ENCODE assay signal across 41 cellular contexts in genomic region chr12:52722680-52723079, GRCh38. TPM values are rescaled to one million over a fixed set of nuclear protein-coding genes. Genes with fewer than 3 reads are reported as not detected.
"Had no signal": no experiment of that assay in that cellular context is flagged by ENCODE, and none has a peak within 500 bp of the region (broad histone marks: within the 10 kb centered on the region; RNA-seq: fewer than 3 reads in every experiment).

No MANE protein-coding gene starts in this region.

- H3K9me3 ChIP-seq: adrenal gland, ascending aorta, body of pancreas, breast epithelium had no signal

- H3K4me3 ChIP-seq: adrenal gland, ascending aorta, body of pancreas, breast epithelium, cardiac muscle cell had no signal

- H3K27ac ChIP-seq: adrenal gland, ascending aorta, body of pancreas, brain microvascular endothelial cell, breast epithelium, cardiac muscle cell had no signal

- H3K4me1 Mint-ChIP-seq: activated naive CD4-positive, alpha-beta T cell treated with anti-CD3 and anti-CD28 coated beads, Interleukin-2, amount 10 ng/mL, durations not matched to agents 7 days and 5 days; activated naive CD8-positive, alpha-beta T cell treated with anti-CD3 and anti-CD28 coated beads for 36 hours; activated naive CD8-positive, alpha-beta T cell treated with anti-CD3 and anti-CD28 coated beads, Interleukin-2, amount 10 ng/mL, durations not matched to agents 7 days and 5 days; activated naive CD8-positive, alpha-beta T cell treated with anti-CD3 and anti-CD28 coated beads, Interleukin-2, amount 50 U/mL, for 24 hours; activated T-helper 17 cell treated with anti-CD3 and anti-CD28 coated beads, Interleukin-2, amount 50 U/mL, for 72 hours; brain had no signal

- H3K27ac Mint-ChIP-seq: activated naive CD4-positive, alpha-beta T cell treated with anti-CD3 and anti-CD28 coated beads for 36 hours; activated naive CD4-positive, alpha-beta T cell treated with anti-CD3 and anti-CD28 coated beads, Interleukin-2, amount 10 ng/mL, durations not matched to agents 7 days and 5 days; activated naive CD8-positive, alpha-beta T cell; activated naive CD8-positive, alpha-beta T cell treated with anti-CD3 and anti-CD28 coated beads for 36 hours; activated naive CD8-positive, alpha-beta T cell treated with anti-CD3 and anti-CD28 coated beads, Interleukin-2, amount 50 U/mL, for 24 hours; activated T-cell treated with anti-CD3 and anti-CD28 coated beads, Interleukin-2, amount 50 U/mL, for 24 hours; activated T-cell treated with anti-CD3 and anti-CD28 coated beads, Interleukin-2, amount 50 U/mL, for 72 hours; activated T-helper 1 cell treated with anti-CD3 and anti-CD28 coated beads, Interleukin-12 subunit alpha, Interleukin-12 subunit beta, Interleukin-2, Interleukin-4 antibody, amounts not matched to agents 30 ng/mL and 10 ng/mL and 1 ng/mL, durations not matched to agents 14 hours and 24 hours and 36 hours; activated T-helper 17 cell treated with anti-CD3 and anti-CD28 coated beads, Interleukin-2, amount 50 U/mL, for 72 hours; activated T-helper 2 cell treated with anti-CD3 and anti-CD28 coated beads, Interferon-gamma antibody, Interleukin-2, Interleukin-4, amounts not matched to agents 10 μg/mL and 5 μg/mL and 100 μg/mL, durations not matched to agents 14 hours and 24 hours and 36 hours; brain had no signal

- DNase-seq: activated effector memory CD4-positive, alpha-beta T cell treated with anti-CD3 and anti-CD28 coated beads, Interleukin-2, amount 50 U/mL, for 16 hours; activated effector memory CD4-positive, alpha-beta T cell treated with Interleukin-2 at 50 U/mL for 16 hours; activated gamma-delta T cell; activated gamma-delta T cell treated with Interleukin-2 at 50 U/mL for 16 hours; activated naive CD4-positive, alpha-beta T cell; activated naive CD4-positive, alpha-beta T cell treated with anti-CD3 and anti-CD28 coated beads for 36 hours; activated naive CD4-positive, alpha-beta T cell treated with anti-CD3 and anti-CD28 coated beads, Interleukin-2, amount 50 U/mL, for 16 hours; activated naive CD4-positive, alpha-beta T cell treated with Interleukin-2 at 50 U/mL for 16 hours; activated naive CD8-positive, alpha-beta T cell treated with anti-CD3 and anti-CD28 coated beads for 36 hours; activated naive CD8-positive, alpha-beta T cell treated with anti-CD3 and anti-CD28 coated beads, Interleukin-2, amount 10 ng/mL, durations not matched to agents 7 days and 5 days; activated naive CD8-positive, alpha-beta T cell treated with anti-CD3 and anti-CD28 coated beads, Interleukin-2, amount 50 U/mL, for 24 hours; activated T-cell treated with anti-CD3 and anti-CD28 coated beads, Interleukin-2, amount 50 U/mL, for 1 hour; activated T-cell treated with anti-CD3 and anti-CD28 coated beads, Interleukin-2, amount 50 U/mL, for 24 hours; activated T-cell treated with anti-CD3 and anti-CD28 coated beads, Interleukin-2, amount 50 U/mL, for 4 hours; activated T-cell treated with anti-CD3 and anti-CD28 coated beads, Interleukin-2, amount 50 U/mL, for 48 hours; activated T-cell treated with anti-CD3 and anti-CD28 coated beads, Interleukin-2, amount 50 U/mL, for 72 hours; adrenal gland; amniotic stem cell; amygdala; anterior cingulate cortex; aorta; body of pancreas; brain microvascular endothelial cell; caudate nucleus; central memory CD4-positive, alpha-beta T cell; cerebellar nuclear complex had no signal

- H3K27me3 Mint-ChIP-seq: activated naive CD8-positive, alpha-beta T cell; activated naive CD8-positive, alpha-beta T cell treated with anti-CD3 and anti-CD28 coated beads for 36 hours; activated T-cell treated with anti-CD3 and anti-CD28 coated beads, Interleukin-2, amount 50 U/mL, for 24 hours had no signal

- H3K9me3 Mint-ChIP-seq: activated naive CD4-positive, alpha-beta T cell treated with anti-CD3 and anti-CD28 coated beads for 36 hours; activated naive CD4-positive, alpha-beta T cell treated with anti-CD3 and anti-CD28 coated beads, Interleukin-2, amount 10 ng/mL, durations not matched to agents 7 days and 5 days; activated naive CD8-positive, alpha-beta T cell treated with anti-CD3 and anti-CD28 coated beads for 36 hours; activated naive CD8-positive, alpha-beta T cell treated with anti-CD3 and anti-CD28 coated beads, Interleukin-2, amount 10 ng/mL, durations not matched to agents 7 days and 5 days; activated naive CD8-positive, alpha-beta T cell treated with anti-CD3 and anti-CD28 coated beads, Interleukin-2, amount 50 U/mL, for 24 hours; activated T-cell treated with anti-CD3 and anti-CD28 coated beads, Interleukin-2, amount 50 U/mL, for 24 hours; activated T-cell treated with anti-CD3 and anti-CD28 coated beads, Interleukin-2, amount 50 U/mL, for 4 hours; activated T-cell treated with anti-CD3 and anti-CD28 coated beads, Interleukin-2, amount 50 U/mL, for 72 hours; activated T-helper 1 cell treated with anti-CD3 and anti-CD28 coated beads, Interleukin-12 subunit alpha, Interleukin-12 subunit beta, Interleukin-2, Interleukin-4 antibody, amounts not matched to agents 30 ng/mL and 10 ng/mL and 1 ng/mL, durations not matched to agents 14 hours and 24 hours and 36 hours; activated T-helper 17 cell treated with anti-CD3 and anti-CD28 coated beads, Interleukin-2, amount 50 U/mL, for 72 hours; activated T-helper 2 cell treated with anti-CD3 and anti-CD28 coated beads, Interferon-gamma antibody, Interleukin-2, Interleukin-4, amounts not matched to agents 10 μg/mL and 5 μg/mL and 100 μg/mL, durations not matched to agents 14 hours and 24 hours and 36 hours; brain; central memory CD8-positive, alpha-beta T cell had no signal

- H3K36me3 Mint-ChIP-seq: activated naive CD4-positive, alpha-beta T cell treated with anti-CD3 and anti-CD28 coated beads, Interleukin-2, amount 10 ng/mL, durations not matched to agents 7 days and 5 days; activated naive CD8-positive, alpha-beta T cell; activated naive CD8-positive, alpha-beta T cell treated with anti-CD3 and anti-CD28 coated beads for 36 hours; activated naive CD8-positive, alpha-beta T cell treated with anti-CD3 and anti-CD28 coated beads, Interleukin-2, amount 10 ng/mL, durations not matched to agents 7 days and 5 days; brain had no signal

- H3K4me3 Mint-ChIP-seq: activated naive CD4-positive, alpha-beta T cell treated with anti-CD3 and anti-CD28 coated beads for 36 hours; activated naive CD4-positive, alpha-beta T cell treated with anti-CD3 and anti-CD28 coated beads, Interleukin-2, amount 10 ng/mL, durations not matched to agents 7 days and 5 days; activated naive CD8-positive, alpha-beta T cell; activated naive CD8-positive, alpha-beta T cell treated with anti-CD3 and anti-CD28 coated beads for 36 hours; activated naive CD8-positive, alpha-beta T cell treated with anti-CD3 and anti-CD28 coated beads, Interleukin-2, amount 10 ng/mL, durations not matched to agents 7 days and 5 days; activated naive CD8-positive, alpha-beta T cell treated with anti-CD3 and anti-CD28 coated beads, Interleukin-2, amount 50 U/mL, for 24 hours; activated T-cell treated with anti-CD3 and anti-CD28 coated beads, Interleukin-2, amount 50 U/mL, for 24 hours; activated T-cell treated with anti-CD3 and anti-CD28 coated beads, Interleukin-2, amount 50 U/mL, for 4 hours; activated T-cell treated with anti-CD3 and anti-CD28 coated beads, Interleukin-2, amount 50 U/mL, for 72 hours; activated T-helper 1 cell treated with anti-CD3 and anti-CD28 coated beads, Interleukin-12 subunit alpha, Interleukin-12 subunit beta, Interleukin-2, Interleukin-4 antibody, amounts not matched to agents 30 ng/mL and 10 ng/mL and 1 ng/mL, durations not matched to agents 14 hours and 24 hours and 36 hours; activated T-helper 17 cell treated with anti-CD3 and anti-CD28 coated beads, Interleukin-2, amount 50 U/mL, for 72 hours; brain; central memory CD8-positive, alpha-beta T cell had no signal

- H3K36me3 ChIP-seq: adrenal gland, ascending aorta, brain microvascular endothelial cell, breast epithelium, cardiac muscle cell had no signal

- H3K4me1 ChIP-seq: adrenal gland, ascending aorta, body of pancreas, breast epithelium had no signal

- H3K27me3 ChIP-seq: ascending aorta, body of pancreas had no signal

- ATAC-seq: activated naive CD8-positive, alpha-beta T cell treated with anti-CD3 and anti-CD28 coated beads, Interleukin-2, amount 50 U/mL, for 24 hours; activated T-cell treated with anti-CD3 and anti-CD28 coated beads, Interleukin-2, amount 50 U/mL, for 4 hours; activated T-cell treated with anti-CD3 and anti-CD28 coated beads, Interleukin-2, amount 50 U/mL, for 72 hours; activated T-helper 17 cell treated with anti-CD3 and anti-CD28 coated beads, Interleukin-2, amount 50 U/mL, for 72 hours; body of pancreas had no signal

RNA-seq across cellular contexts. Expression of gene KRT77, which starts 19.4 kb away (rescaled TPM):
- total RNA-seq: activated naive CD4-positive, alpha-beta T cell treated with anti-CD3 and anti-CD28 coated beads for 36 hours; activated naive CD8-positive, alpha-beta T cell treated with anti-CD3 and anti-CD28 coated beads for 36 hours; activated naive CD8-positive, alpha-beta T cell treated with anti-CD3 and anti-CD28 coated beads, Interleukin-2, amount 10 ng/mL, durations not matched to agents 7 days and 5 days; activated T-cell treated with anti-CD3 and anti-CD28 coated beads, Interleukin-2, amount 50 U/mL, for 4 hours; activated T-cell treated with anti-CD3 and anti-CD28 coated beads, Interleukin-2, amount 50 U/mL, for 72 hours; activated T-helper 1 cell treated with anti-CD3 and anti-CD28 coated beads, Interleukin-12 subunit alpha, Interleukin-12 subunit beta, Interleukin-2, Interleukin-4 antibody, amounts not matched to agents 30 ng/mL and 10 ng/mL and 1 ng/mL, durations not matched to agents 14 hours and 24 hours and 36 hours; activated T-helper 17 cell treated with anti-CD3 and anti-CD28 coated beads, Interleukin-2, amount 50 U/mL, for 72 hours; activated T-helper 2 cell treated with anti-CD3 and anti-CD28 coated beads, Interferon-gamma antibody, Interleukin-2, Interleukin-4, amounts not matched to agents 10 μg/mL and 5 μg/mL and 100 μg/mL, durations not matched to agents 14 hours and 24 hours and 36 hours; adrenal gland; aorta; ascending aorta; astrocyte; body of pancreas; bronchial epithelial cell; cardiac muscle cell; cardiac septum; chondrocyte had no signal

RNA-seq across cellular contexts. Expression of gene KRT1, which starts 42.5 kb away (rescaled TPM):
- total RNA-seq: activated naive CD4-positive, alpha-beta T cell treated with anti-CD3 and anti-CD28 coated beads for 36 hours; activated naive CD8-positive, alpha-beta T cell treated with anti-CD3 and anti-CD28 coated beads for 36 hours; activated naive CD8-positive, alpha-beta T cell treated with anti-CD3 and anti-CD28 coated beads, Interleukin-2, amount 10 ng/mL, durations not matched to agents 7 days and 5 days; activated T-cell treated with anti-CD3 and anti-CD28 coated beads, Interleukin-2, amount 50 U/mL, for 72 hours; activated T-helper 1 cell treated with anti-CD3 and anti-CD28 coated beads, Interleukin-12 subunit alpha, Interleukin-12 subunit beta, Interleukin-2, Interleukin-4 antibody, amounts not matched to agents 30 ng/mL and 10 ng/mL and 1 ng/mL, durations not matched to agents 14 hours and 24 hours and 36 hours; activated T-helper 17 cell treated with anti-CD3 and anti-CD28 coated beads, Interleukin-2, amount 50 U/mL, for 72 hours; ascending aorta; astrocyte; body of pancreas; breast epithelium; bronchial epithelial cell; cardiac muscle cell; cardiac septum; chondrocyte had no signal

RNA-seq across cellular contexts. Expression of gene KRT76, which starts 54.5 kb away (rescaled TPM):
- total RNA-seq: activated naive CD4-positive, alpha-beta T cell treated with anti-CD3 and anti-CD28 coated beads for 36 hours; activated naive CD8-positive, alpha-beta T cell treated with anti-CD3 and anti-CD28 coated beads for 36 hours; activated naive CD8-positive, alpha-beta T cell treated with anti-CD3 and anti-CD28 coated beads, Interleukin-2, amount 10 ng/mL, durations not matched to agents 7 days and 5 days; activated T-cell treated with anti-CD3 and anti-CD28 coated beads, Interleukin-2, amount 50 U/mL, for 4 hours; activated T-cell treated with anti-CD3 and anti-CD28 coated beads, Interleukin-2, amount 50 U/mL, for 72 hours; activated T-helper 1 cell treated with anti-CD3 and anti-CD28 coated beads, Interleukin-12 subunit alpha, Interleukin-12 subunit beta, Interleukin-2, Interleukin-4 antibody, amounts not matched to agents 30 ng/mL and 10 ng/mL and 1 ng/mL, durations not matched to agents 14 hours and 24 hours and 36 hours; activated T-helper 17 cell treated with anti-CD3 and anti-CD28 coated beads, Interleukin-2, amount 50 U/mL, for 72 hours; activated T-helper 2 cell treated with anti-CD3 and anti-CD28 coated beads, Interferon-gamma antibody, Interleukin-2, Interleukin-4, amounts not matched to agents 10 μg/mL and 5 μg/mL and 100 μg/mL, durations not matched to agents 14 hours and 24 hours and 36 hours; adrenal gland; aorta; ascending aorta; astrocyte; body of pancreas; breast epithelium; bronchial epithelial cell; cardiac muscle cell; cardiac septum; cerebellum; chondrocyte had no signal
